10 cellular contexts compared by ENCODE assay signal in genomic region chr20:56412473-56412790, GRCh38. TPM values are rescaled to one million over a fixed set of nuclear protein-coding genes. Genes with fewer than 3 reads are reported as not detected.
DNase-seq lines count a peak whose midpoint lies in the region; ATAC-seq and TF ChIP-seq lines count a peak whose summit lies in the region.
"Had no signal": no experiment of that assay in that cellular context is flagged by ENCODE, and none has a peak within 500 bp of the region (broad histone marks: within the 10 kb centered on the region; RNA-seq: fewer than 3 reads in every experiment).

No MANE protein-coding gene starts in this region.

- no peaks in the 10 kb centered on the region for H3K27me3 ChIP-seq in CD4-positive, alpha-beta T cell (ENCODE audit: control insufficient read depth, insufficient read depth, low read length)
- H3K27me3 ChIP-seq in duodenal mucosa (ENCODE audit: control insufficient read depth in 1 of 2, insufficient read depth in 2 of 2, low read length in 2 of 2) (no peaks in the 10 kb centered on the region), osteoblast (ENCODE audit: insufficient read depth, low read length) (no peaks in the 10 kb centered on the region)

- peaks cover 64% of the 10 kb centered on the region for H3K4me1 Mint-ChIP-seq in CD4-positive, alpha-beta T cell (ENCODE audit: low read depth)
- peaks cover 61 to 68% (median 64%) of the 10 kb centered on the region in 3 donors for H3K4me1 Mint-ChIP-seq in T-cell

- no peaks in the 10 kb centered on the region for H3K79me2 ChIP-seq in osteoblast (ENCODE audit: insufficient read depth, low read length)

- H4K20me1 ChIP-seq in osteoblast (ENCODE audit: insufficient read depth, low read length), result no peaks in the 10 kb centered on the region

- H2AFZ ChIP-seq in osteoblast (ENCODE audit: low read length), result peak overlapping the region; percentile 41

- ATAC-seq in CD4-positive, alpha-beta T cell (ENCODE audit: poor library complexity), result no peak
- no peak for ATAC-seq in T-cell (replicated peaks in 1 of 4)
- ATAC-seq: left colon had no signal

- H3K27ac Mint-ChIP-seq in CD4-positive, alpha-beta T cell, result peak overlapping the region; percentile 91
- H3K27ac Mint-ChIP-seq in T-cell, result peak overlapping the region; percentile 92 to 93

- peak overlapping the region; percentile 50 for H3K27ac ChIP-seq in CD4-positive, alpha-beta T cell (ENCODE audit: low read depth, low read length)
- H3K27ac ChIP-seq in duodenal mucosa (ENCODE audit: low read depth, low read length) (peak overlapping the region; percentile 2), osteoblast (ENCODE audit: low read depth, low read length) (peak overlapping the region; percentile 6), RWPE1 (no peak overlapping the region)

- CTCF ChIA-PET in CD4-positive, alpha-beta T cell (lab: Charles Lee), result interaction anchor here (1.6 kb wide), 2 partner anchors 27 to 56 kb away, joined by 3 to 5 read pairs; partner anchors contain the start of gene RTF2
- CTCF ChIA-PET in T-cell (lab: Charles Lee), result interaction anchor here in 1 of 2 donors (0.8 to 2.6 kb wide), 11 partner anchors 10 to 103 kb away, joined by 3 to 11 read pairs (median 6); partner anchors contain the start of genes AURKA, CSTF1 and RTF2
- CTCF ChIA-PET in RWPE1 (lab: Yijun Ruan, JAX), result interaction anchor here (0.7 kb wide), 1 partner anchor 138 kb away, joined by 3 read pairs; no protein-coding TSS in a partner anchor

- H3K9me3 Mint-ChIP-seq in CD4-positive, alpha-beta T cell, result no peaks in the 10 kb centered on the region
- H3K9me3 Mint-ChIP-seq in T-cell, result no peaks in the 10 kb centered on the region

- H3K36me3 ChIP-seq in duodenal mucosa (ENCODE audit: control insufficient read depth in 1 of 2, insufficient read depth in 2 of 2, low read length in 2 of 2), result peaks cover 3 to 13% of the 10 kb centered on the region in 2 donors
- peaks cover 12% of the 10 kb centered on the region for H3K36me3 ChIP-seq in osteoblast (ENCODE audit: insufficient read depth, low read length)

- intact Hi-C loops in CD4-positive, alpha-beta T cell (cut with DNase I, micrococcal nuclease), result loop anchor here in 1 of 2 experiments (1.0 to 2.0 kb wide), 4 partner anchors 20 to 56 kb away; partner anchors contain the start of genes AURKA, CSTF1 and RTF2

- H3K4me1 ChIP-seq in duodenal mucosa (ENCODE audit: control insufficient read depth in 1 of 2, insufficient read depth in 2 of 2, low read length in 2 of 2) (peaks cover 10% of the 10 kb centered on the region in 2 donors), osteoblast (ENCODE audit: insufficient read depth, low read length) (peaks cover 9% of the 10 kb centered on the region)

- no peak for TF ChIP-seq CTCF in CD4-positive, alpha-beta T cell (IDR thresholded peaks at IDR 0.05)
- TF ChIP-seq CTCF in osteoblast (IDR thresholded peaks at IDR 0.05; ENCODE audit: extremely low read depth, low read depth, low read length), result no peak
- no peak for TF ChIP-seq CTCF in RWPE1 (conservative IDR thresholded peaks at IDR 0.05; ENCODE audit: low read depth)

- H3K4me2 ChIP-seq in osteoblast (ENCODE audit: insufficient read depth, low read length), result peak overlapping the region; percentile 2

- peak overlapping the region; percentile 41 to 46 for H3K4me3 ChIP-seq in duodenal mucosa (ENCODE audit: low read depth in 1 of 2, low read length in 2 of 2)
- no peak overlapping the region for H3K4me3 ChIP-seq in osteoblast (ENCODE audit: insufficient read depth, low read length)

- peaks cover 35% of the 10 kb centered on the region for H3K36me3 Mint-ChIP-seq in CD4-positive, alpha-beta T cell (ENCODE audit: low read depth)
- H3K36me3 Mint-ChIP-seq in T-cell, result peaks cover 21% of the 10 kb centered on the region

- H3K9ac ChIP-seq in duodenal mucosa (ENCODE audit: low read depth in 1 of 2, low read length in 2 of 2), result peak overlapping the region; percentile 1 to 64

- H3K9me3 ChIP-seq in CD4-positive, alpha-beta T cell (ENCODE audit: control insufficient read depth, low read length), result no peaks in the 10 kb centered on the region
- H3K9me3 ChIP-seq in duodenal mucosa (ENCODE audit: control insufficient read depth in 1 of 2, low read length in 2 of 2) (no peaks in the 10 kb centered on the region), osteoblast (ENCODE audit: low read depth, low read length) (no peaks in the 10 kb centered on the region)

- peak overlapping the region; percentile 95 for H3K4me3 Mint-ChIP-seq in CD4-positive, alpha-beta T cell
- H3K4me3 Mint-ChIP-seq in T-cell, result peak overlapping the region; percentile 80 to 90 (median 88)

- H3K27me3 Mint-ChIP-seq in CD4-positive, alpha-beta T cell, result no peaks in the 10 kb centered on the region
- H3K27me3 Mint-ChIP-seq in T-cell, result no peaks in the 10 kb centered on the region

- POLR2A ChIA-PET in CD4-positive, alpha-beta T cell (lab: Charles Lee), result interaction anchor here (1.0 to 3.8 kb wide), 20 partner anchors 8 to 985 kb away, joined by 3 to 45 read pairs (median 6); partner anchors contain the start of genes AURKA, CSTF1, FAM210B and RTF2
- POLR2A ChIA-PET in T-cell (lab: Charles Lee), result interaction anchor here (0.5 to 2.3 kb wide), 12 partner anchors 11 to 119 kb away, joined by 3 to 16 read pairs (median 4); partner anchors contain the start of genes FAM210B (in 1 of the 2) and RTF2 (in 1 of the 2)
- POLR2A ChIA-PET in RWPE1 (lab: Yijun Ruan, JAX; ENCODE audit: low non-redundant PET), result no interaction called here

- no peak for DNase-seq in CD4-positive, alpha-beta T cell
- DNase-seq in T-cell (peak in 1 of 34 experiments; percentile 28), osteoblast (ENCODE audit: insufficient read length, low spot score, missing footprints) (no peak), ureter (ENCODE audit: low spot score) (no peak), HPDE6-E6E7 (ENCODE audit: extremely low spot score) (no peak), iPS-NIHi7 (ENCODE audit: extremely low spot score) (no peak), RWPE1 (ENCODE audit: low spot score) (no peak)
- DNase-seq: DMS 273 treated with DMSO at 0.1 percent for 48 hours, left colon had no signal

RNA-seq across cellular contexts. Expression of gene CASS4, which starts 0.4 kb away (rescaled TPM):
- 10 to 100 TPM; 37.0 to 39.8 TPM for total RNA-seq in CD4-positive, alpha-beta T cell
- 10 to 100 TPM in 3 of 5 donors, 1 to 10 TPM in 2; 8.0 to 13.8 (median 11.2) TPM for total RNA-seq in T-cell
- total RNA-seq in osteoblast, result under 0.01 TPM in 2 replicates
- total RNA-seq in ureter, result 0.91 TPM

RNA-seq across cellular contexts. Expression of gene CSTF1, which starts 20.0 kb away (rescaled TPM):
- total RNA-seq in CD4-positive, alpha-beta T cell, result 10 to 100 TPM; 20.7 to 21.8 TPM
- 10 to 100 TPM; 17.3 to 47.7 (median 41.9) TPM for total RNA-seq in T-cell
- 25.0 and 26.8 TPM in 2 replicates for total RNA-seq in osteoblast
- total RNA-seq in ureter, result 36.6 TPM

RNA-seq across cellular contexts. Expression of gene AURKA, which starts 20.4 kb away (rescaled TPM):
- under 1 TPM; 0.25 to 0.36 TPM for total RNA-seq in CD4-positive, alpha-beta T cell
- total RNA-seq in T-cell (1 to 10 TPM; 1.3 to 2.3 (median 2.0) TPM), osteoblast (4.7 and 8.0 TPM in 2 replicates), ureter (1.6 TPM)

RNA-seq across cellular contexts. Expression of gene FAM210B, which starts 53.7 kb away (rescaled TPM):
- total RNA-seq in CD4-positive, alpha-beta T cell, result 10 to 100 TPM; 14.4 to 14.7 TPM
- total RNA-seq in T-cell (10 to 100 TPM; 17.2 to 23.9 (median 20.4) TPM), osteoblast (69.5 and 89.6 TPM in 2 replicates), ureter (50.3 TPM)

RNA-seq across cellular contexts. Expression of gene RTF2, which starts 56.0 kb away (rescaled TPM):
- total RNA-seq in CD4-positive, alpha-beta T cell, result 10 to 100 TPM; 52.7 to 55.2 TPM
- total RNA-seq in T-cell (10 to 100 TPM; 55.8 to 69.7 (median 64.8) TPM), osteoblast (69.1 and 69.8 TPM in 2 replicates), ureter (91.2 TPM)
